24 cellular contexts compared by ENCODE assay signal in the genomic region with DNA sequence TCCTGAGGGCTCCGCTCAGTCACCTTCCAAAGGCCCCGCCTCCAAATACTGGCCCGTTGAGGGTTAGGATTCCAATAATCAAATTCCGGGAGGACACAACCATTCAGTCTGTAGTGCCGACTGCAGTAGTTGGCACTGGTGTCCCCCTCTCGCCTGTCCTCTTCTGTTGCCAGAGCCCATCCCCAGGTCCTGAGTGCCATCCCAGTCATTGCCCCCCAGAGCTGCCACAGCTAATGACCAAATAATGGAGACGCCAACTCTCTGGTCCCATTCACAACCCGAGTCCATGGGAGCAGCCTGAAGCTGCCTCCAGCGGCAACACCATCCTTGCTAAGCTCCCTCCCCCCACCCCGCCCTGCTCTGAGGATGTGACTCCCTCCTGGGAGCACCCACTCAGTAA.
DNase-seq lines count a peak whose midpoint lies in the region; ATAC-seq and TF ChIP-seq lines count a peak whose summit lies in the region.
"Had no signal": no experiment of that assay in that cellular context is flagged by ENCODE, and none has a peak within 500 bp of the region (broad histone marks: within the 10 kb centered on the region; RNA-seq: fewer than 3 reads in every experiment).

No MANE protein-coding gene starts in this region.

- intact Hi-C loops in CD8-positive, alpha-beta T cell (cut with DNase I, micrococcal nuclease): loop anchor here (5.0 to 10.0 kb wide), 4 partner anchors 114 to 614 kb away; a partner anchor contains a TSS

- H3K27me3 Mint-ChIP-seq in CD8-positive, alpha-beta T cell (ENCODE audit: low read depth): no peaks in the 10 kb centered on the region
- peaks cover 12% of the 10 kb centered on the region for H3K27me3 Mint-ChIP-seq in T-helper 17 cell
- H3K27me3 Mint-ChIP-seq: activated naive CD8-positive, alpha-beta T cell had no signal

- no peak for ATAC-seq in CD8-positive, alpha-beta T cell
- ATAC-seq in T-helper 17 cell (no peak), GM21528 (IDR thresholded peaks at IDR 0.05; ENCODE audit: low FRiP score, unreplicated experiment) (no peak), HG02885 (IDR thresholded peaks at IDR 0.05; ENCODE audit: poor library complexity, unreplicated experiment) (no peak)

- H3K4me1 Mint-ChIP-seq in CD8-positive, alpha-beta T cell (ENCODE audit: low read depth): peaks cover 85% of the 10 kb centered on the region
- peaks cover 31% of the 10 kb centered on the region for H3K4me1 Mint-ChIP-seq in T-helper 17 cell

- no peak for TF ChIP-seq CTCF in CD8-positive, alpha-beta T cell (IDR thresholded peaks at IDR 0.05)
- no peak for TF ChIP-seq CTCF in neutrophil (IDR thresholded peaks at IDR 0.05)
- no peak for TF ChIP-seq CTCF in GM13976 (IDR thresholded peaks at IDR 0.05; ENCODE audit: borderline replicate concordance, control extremely low read depth, extremely low read depth, insufficient read depth, missing control alignments)

- H3K4me2 ChIP-seq in BLaER1 treated with 17β-estradiol and CSF1 and Interleukin-3, amounts not matched to agents 10 nM and 100 nM: peak overlapping the region; percentile 83 to 99 (median 94)

- no peak overlapping the region for H3K4me3 Mint-ChIP-seq in CD8-positive, alpha-beta T cell
- H3K4me3 Mint-ChIP-seq in T-helper 17 cell: no peak overlapping the region

- H3K9me3 ChIP-seq in BLaER1 treated with 17β-estradiol and CSF1 and Interleukin-3, amounts not matched to agents 10 nM and 100 nM (replicated peaks in 1 of 11): no peaks in the 10 kb centered on the region
- no peaks in the 10 kb centered on the region for H3K9me3 ChIP-seq in CD8-positive, alpha-beta T cell (ENCODE audit: low read length)
- H3K9me3 ChIP-seq in T-helper 17 cell (ENCODE audit: control insufficient read depth, low read length, poor library complexity, severe bottlenecking): no peaks in the 10 kb centered on the region
- no peaks in the 10 kb centered on the region for H3K9me3 ChIP-seq in neutrophil
- H3K9me3 ChIP-seq: transverse colon had no signal

- POLR2A ChIA-PET in CD8-positive, alpha-beta T cell (lab: Charles Lee): interaction anchor here (3.9 kb wide), 1 partner anchor 14 kb away, joined by 25 read pairs; no protein-coding TSS in a partner anchor

- H3K36me3 ChIP-seq in BLaER1 treated with 17β-estradiol and CSF1 and Interleukin-3, amounts not matched to agents 10 nM and 100 nM: no peaks in the 10 kb centered on the region
- no peaks in the 10 kb centered on the region for H3K36me3 ChIP-seq in CD8-positive, alpha-beta T cell (ENCODE audit: insufficient read depth, low read length)
- H3K36me3 ChIP-seq in neutrophil: no peaks in the 10 kb centered on the region
- H3K36me3 ChIP-seq: transverse colon had no signal

- peaks cover 70 to 99% (median 86%) of the 10 kb centered on the region in 10 experiments for H3K4me1 ChIP-seq in BLaER1 treated with 17β-estradiol and CSF1 and Interleukin-3, amounts not matched to agents 10 nM and 100 nM
- peaks cover 64% of the 10 kb centered on the region for H3K4me1 ChIP-seq in CD8-positive, alpha-beta T cell (ENCODE audit: insufficient read depth, low read length)
- H3K4me1 ChIP-seq in neutrophil (ENCODE audit: control insufficient read depth in 1 of 2, insufficient read depth in 1 of 2, low read depth in 1 of 2, low read length in 1 of 2): peaks cover 94 to 95% of the 10 kb centered on the region in 2 experiments
- H3K4me1 ChIP-seq: transverse colon had no signal

- CTCF ChIA-PET in CD8-positive, alpha-beta T cell (lab: Charles Lee): interaction anchor here (0.9 to 7.3 kb wide), 5 partner anchors 10 to 321 kb away, joined by 3 to 52 read pairs (median 17); no protein-coding TSS in a partner anchor

- H3K9ac ChIP-seq in BLaER1 treated with 17β-estradiol and CSF1 and Interleukin-3, amounts not matched to agents 10 nM and 100 nM: peak overlapping the region in 8 of 11 experiments; percentile 80 to 91 (median 89); a peak in 13 of 22 replicates
- H3K9ac ChIP-seq: GM23248 had no signal

- peak overlapping the region in 4 of 10 experiments; percentile 54 to 57 (median 55); a peak in 7 of 20 replicates for H3K4me3 ChIP-seq in BLaER1 treated with 17β-estradiol and CSF1 and Interleukin-3, amounts not matched to agents 10 nM and 100 nM
- H3K4me3 ChIP-seq in CD8-positive, alpha-beta T cell (ENCODE audit: low read depth, low read length): no peak overlapping the region
- no peak overlapping the region for H3K4me3 ChIP-seq in neutrophil (ENCODE audit: low read depth in 1 of 2, low read length in 1 of 2)
- H3K4me3 ChIP-seq: GM23248, SK-N-MC, transverse colon had no signal

- H3K36me3 Mint-ChIP-seq in CD8-positive, alpha-beta T cell: no peaks in the 10 kb centered on the region
- no peaks in the 10 kb centered on the region for H3K36me3 Mint-ChIP-seq in T-helper 17 cell (ENCODE audit: low read depth)
- H3K36me3 Mint-ChIP-seq: activated naive CD8-positive, alpha-beta T cell had no signal

- no peaks in the 10 kb centered on the region for H3K9me3 Mint-ChIP-seq in CD8-positive, alpha-beta T cell
- H3K9me3 Mint-ChIP-seq: activated T-helper 17 cell treated with anti-CD3 and anti-CD28 coated beads, Interleukin-2, amount 50 U/mL, for 72 hours; stimulated activated effector memory CD8-positive, alpha-beta T cell treated with anti-CD3 and anti-CD28 coated beads, Interleukin-12 subunit alpha, Interleukin-12 subunit beta, amount 100 ng/mL, for 72 hours; T-helper 2 cell treated with Interferon-gamma antibody and Interleukin-4, amounts not matched to agents 5 μg/mL and 100 μg/mL, for 36 hours had no signal

- in situ Hi-C loops in GM13976 (cut with MboI; ENCODE audit: low sequenced_read_pairs, unreplicated experiment): no loop called here

- no peaks in the 10 kb centered on the region for H4K20me1 ChIP-seq in BLaER1 treated with 17β-estradiol and CSF1 and Interleukin-3, amounts not matched to agents 10 nM and 100 nM

- H3K27ac Mint-ChIP-seq in CD8-positive, alpha-beta T cell: peak overlapping the region; percentile 98
- peak overlapping the region; percentile 94 for H3K27ac Mint-ChIP-seq in T-helper 17 cell

- DNase-seq in CD8-positive, alpha-beta T cell: no peak
- DNase-seq in T-helper 17 cell: no peak
- DNase-seq in nucleus accumbens (lab: John Stamatoyannopoulos, UW): no peak
- DNase-seq in GM13976 (ENCODE audit: low spot score): no peak
- DNase-seq: activated CD4-positive, alpha-beta T cell treated with anti-CD3 and anti-CD28 coated beads for 48 hours; GF-D8; GM23248; kidney glomerular epithelial cell; NCI-H1048; NCI-H187; NCI-H526 treated with DMSO at 0.1 percent for 48 hours; RPMI8226; transverse colon had no signal

- no peaks in the 10 kb centered on the region for H3K27me3 ChIP-seq in BLaER1 treated with 17β-estradiol and CSF1 and Interleukin-3, amounts not matched to agents 10 nM and 100 nM
- H3K27me3 ChIP-seq in CD8-positive, alpha-beta T cell (ENCODE audit: insufficient read depth, low read length): no peaks in the 10 kb centered on the region
- no peaks in the 10 kb centered on the region for H3K27me3 ChIP-seq in neutrophil
- H3K27me3 ChIP-seq: transverse colon had no signal

- peak overlapping the region in 10 of 11 experiments; percentile 72 to 99 (median 94); a peak in 19 of 22 replicates for H3K27ac ChIP-seq in BLaER1 treated with 17β-estradiol and CSF1 and Interleukin-3, amounts not matched to agents 10 nM and 100 nM
- H3K27ac ChIP-seq in CD8-positive, alpha-beta T cell (ENCODE audit: low read depth, low read length): peak overlapping the region; percentile 99
- H3K27ac ChIP-seq in neutrophil: peak overlapping the region; percentile 92
- H3K27ac ChIP-seq: epithelial cell of prostate, GM23248, SK-N-MC, VCaP had no signal
